In genomic region chrX:69186651-69187050, GRCh38 we compare ENCODE assay signal across 38 cellular contexts.
"Had no signal": no experiment of that assay in that cellular context is flagged by ENCODE, and none has a peak within 500 bp of the region (broad histone marks: within the 10 kb centered on the region; RNA-seq: fewer than 3 reads in every experiment).

No MANE protein-coding gene starts in this region.

- H3K27ac Mint-ChIP-seq: activated B cell treated with CpG ODN at 0.5 μM for 24 hours; activated CD4-positive, alpha-beta memory T cell treated with anti-CD3 and anti-CD28 coated beads for 36 hours; activated CD4-positive, alpha-beta T cell treated with anti-CD3 and anti-CD28 coated beads, Interleukin-2, amount 10 ng/mL, durations not matched to agents 24 days and 14 days; activated CD8-positive, alpha-beta T cell treated with anti-CD3 and anti-CD28 coated beads for 36 hours; activated naive CD4-positive, alpha-beta T cell treated with anti-CD3 and anti-CD28 coated beads for 36 hours; activated naive CD4-positive, alpha-beta T cell treated with anti-CD3 and anti-CD28 coated beads, Interleukin-2, amount 50 U/mL, for 72 hours; activated naive CD8-positive, alpha-beta T cell treated with anti-CD3 and anti-CD28 coated beads for 36 hours; activated T-cell treated with anti-CD3 and anti-CD28 coated beads, Interleukin-2, amount 50 U/mL, for 72 hours; activated T-helper 1 cell treated with anti-CD3 and anti-CD28 coated beads, Interleukin-12 subunit alpha, Interleukin-12 subunit beta, Interleukin-2, Interleukin-4 antibody, amounts not matched to agents 30 ng/mL and 10 ng/mL and 1 ng/mL, durations not matched to agents 14 hours and 24 hours and 36 hours; activated T-helper 17 cell treated with anti-CD3 and anti-CD28 coated beads, Interleukin-2, amount 50 U/mL, for 72 hours; T-helper 1 cell treated with Interleukin-12 subunit alpha and Interleukin-12 subunit beta and Interleukin-4 antibody, amounts not matched to agents 30 μg/mL and 1 μg/mL, for 36 hours; T-helper 2 cell treated with Interferon-gamma antibody and Interleukin-4, amounts not matched to agents 5 μg/mL and 100 μg/mL, for 36 hours had no signal

- H3K4me3 Mint-ChIP-seq: activated B cell treated with CpG ODN at 0.5 μM for 24 hours; activated CD4-positive, alpha-beta memory T cell treated with anti-CD3 and anti-CD28 coated beads for 36 hours; activated CD4-positive, alpha-beta T cell treated with anti-CD3 and anti-CD28 coated beads, Interleukin-2, amount 10 ng/mL, durations not matched to agents 24 days and 14 days; activated CD8-positive, alpha-beta T cell treated with anti-CD3 and anti-CD28 coated beads for 36 hours; activated naive CD4-positive, alpha-beta T cell treated with anti-CD3 and anti-CD28 coated beads for 36 hours; activated naive CD8-positive, alpha-beta T cell treated with anti-CD3 and anti-CD28 coated beads for 36 hours; activated T-cell treated with anti-CD3 and anti-CD28 coated beads, Interleukin-2, amount 50 U/mL, for 4 hours; activated T-cell treated with anti-CD3 and anti-CD28 coated beads, Interleukin-2, amount 50 U/mL, for 72 hours; activated T-helper 1 cell treated with anti-CD3 and anti-CD28 coated beads, Interleukin-12 subunit alpha, Interleukin-12 subunit beta, Interleukin-2, Interleukin-4 antibody, amounts not matched to agents 30 ng/mL and 10 ng/mL and 1 ng/mL, durations not matched to agents 14 hours and 24 hours and 36 hours; activated T-helper 17 cell treated with anti-CD3 and anti-CD28 coated beads, Interleukin-2, amount 50 U/mL, for 72 hours; central memory CD8-positive, alpha-beta T cell; T-helper 1 cell treated with Interleukin-12 subunit alpha and Interleukin-12 subunit beta and Interleukin-4 antibody, amounts not matched to agents 30 μg/mL and 1 μg/mL, for 36 hours; T-helper 2 cell treated with Interferon-gamma antibody and Interleukin-4, amounts not matched to agents 5 μg/mL and 100 μg/mL, for 36 hours had no signal

- H3K9me3 Mint-ChIP-seq: activated B cell treated with CpG ODN at 0.5 μM for 24 hours; activated CD4-positive, alpha-beta memory T cell treated with anti-CD3 and anti-CD28 coated beads for 36 hours; activated CD4-positive, alpha-beta T cell treated with anti-CD3 and anti-CD28 coated beads, Interleukin-2, amount 10 ng/mL, durations not matched to agents 24 days and 14 days; activated CD8-positive, alpha-beta T cell treated with anti-CD3 and anti-CD28 coated beads for 36 hours; activated naive CD4-positive, alpha-beta T cell treated with anti-CD3 and anti-CD28 coated beads for 36 hours; activated naive CD4-positive, alpha-beta T cell treated with anti-CD3 and anti-CD28 coated beads, Interleukin-2, amount 50 U/mL, for 72 hours; activated naive CD8-positive, alpha-beta T cell treated with anti-CD3 and anti-CD28 coated beads for 36 hours; activated T-cell treated with anti-CD3 and anti-CD28 coated beads, Interleukin-2, amount 50 U/mL, for 4 hours; activated T-cell treated with anti-CD3 and anti-CD28 coated beads, Interleukin-2, amount 50 U/mL, for 72 hours; activated T-helper 1 cell treated with anti-CD3 and anti-CD28 coated beads, Interleukin-12 subunit alpha, Interleukin-12 subunit beta, Interleukin-2, Interleukin-4 antibody, amounts not matched to agents 30 ng/mL and 10 ng/mL and 1 ng/mL, durations not matched to agents 14 hours and 24 hours and 36 hours; activated T-helper 17 cell treated with anti-CD3 and anti-CD28 coated beads, Interleukin-2, amount 50 U/mL, for 72 hours; central memory CD8-positive, alpha-beta T cell; T-helper 1 cell treated with Interleukin-12 subunit alpha and Interleukin-12 subunit beta and Interleukin-4 antibody, amounts not matched to agents 30 μg/mL and 1 μg/mL, for 36 hours; T-helper 2 cell treated with Interferon-gamma antibody and Interleukin-4, amounts not matched to agents 5 μg/mL and 100 μg/mL, for 36 hours had no signal

- H3K27me3 Mint-ChIP-seq: activated B cell treated with CpG ODN at 0.5 μM for 24 hours; activated CD4-positive, alpha-beta memory T cell treated with anti-CD3 and anti-CD28 coated beads for 36 hours; activated CD8-positive, alpha-beta T cell treated with anti-CD3 and anti-CD28 coated beads for 36 hours; activated naive CD8-positive, alpha-beta T cell treated with anti-CD3 and anti-CD28 coated beads for 36 hours; activated T-helper 17 cell treated with anti-CD3 and anti-CD28 coated beads, Interleukin-2, amount 50 U/mL, for 72 hours; central memory CD8-positive, alpha-beta T cell had no signal

- H3K4me1 Mint-ChIP-seq: activated B cell treated with CpG ODN at 0.5 μM for 24 hours; activated CD4-positive, alpha-beta T cell treated with anti-CD3 and anti-CD28 coated beads, Interleukin-2, amount 10 ng/mL, durations not matched to agents 24 days and 14 days; activated naive CD8-positive, alpha-beta T cell treated with anti-CD3 and anti-CD28 coated beads for 36 hours; activated T-helper 17 cell treated with anti-CD3 and anti-CD28 coated beads, Interleukin-2, amount 50 U/mL, for 72 hours; central memory CD8-positive, alpha-beta T cell had no signal

- H3K27ac ChIP-seq: adrenal gland, body of pancreas, brain microvascular endothelial cell, breast epithelium, VCaP had no signal

- DNase-seq: activated B cell treated with CpG ODN at 0.5 μM for 24 hours; activated CD4-positive, alpha-beta memory T cell treated with anti-CD3 and anti-CD28 coated beads for 36 hours; activated CD4-positive, alpha-beta T cell treated with anti-CD3 and anti-CD28 coated beads for 4 hours; activated CD4-positive, alpha-beta T cell treated with anti-CD3 and anti-CD28 coated beads, Interleukin-2, amount 10 ng/mL, durations not matched to agents 24 days and 14 days; activated CD4-positive, alpha-beta T cell treated with anti-CD3 and anti-CD28 coated beads, Interleukin-2, amount 50 U/mL, for 1 hour; activated CD4-positive, alpha-beta T cell treated with anti-CD3 and anti-CD28 coated beads, Interleukin-2, amount 50 U/mL, for 4 hours; activated CD4-positive, CD25-positive, alpha-beta regulatory T cell treated with anti-CD3 and anti-CD28 coated beads, Interleukin-2, amount 50 U/mL, for 72 hours; activated CD8-positive, alpha-beta memory T cell treated with anti-CD3 and anti-CD28 coated beads, Interleukin-2, amount 50 U/mL, for 4 hours; activated CD8-positive, alpha-beta T cell treated with anti-CD3 and anti-CD28 coated beads for 36 hours; activated effector memory CD4-positive, alpha-beta T cell treated with anti-CD3 and anti-CD28 coated beads, Interleukin-2, amount 50 U/mL, for 16 hours; activated gamma-delta T cell treated with Interleukin-2 at 50 U/mL for 16 hours; activated naive CD4-positive, alpha-beta T cell; activated naive CD4-positive, alpha-beta T cell treated with anti-CD3 and anti-CD28 coated beads for 36 hours; activated naive CD4-positive, alpha-beta T cell treated with anti-CD3 and anti-CD28 coated beads, Interleukin-2, amount 50 U/mL, for 16 hours; activated naive CD8-positive, alpha-beta T cell treated with anti-CD3 and anti-CD28 coated beads for 36 hours; activated T-cell treated with anti-CD3 and anti-CD28 coated beads for 4 hours; activated T-cell treated with anti-CD3 and anti-CD28 coated beads, Interleukin-2, amount 50 U/mL, for 1 hour; activated T-cell treated with anti-CD3 and anti-CD28 coated beads, Interleukin-2, amount 50 U/mL, for 4 hours; activated T-cell treated with anti-CD3 and anti-CD28 coated beads, Interleukin-2, amount 50 U/mL, for 72 hours; adrenal gland; amniotic stem cell; aorta; body of pancreas; brain microvascular endothelial cell; caudate nucleus; cerebellar nuclear complex; SW 1271; T-helper 1 cell; T-helper 2 cell; T-helper 9 cell had no signal

- H3K36me3 Mint-ChIP-seq: activated CD4-positive, alpha-beta memory T cell treated with anti-CD3 and anti-CD28 coated beads for 36 hours; activated naive CD4-positive, alpha-beta T cell treated with anti-CD3 and anti-CD28 coated beads, Interleukin-2, amount 50 U/mL, for 72 hours; activated naive CD8-positive, alpha-beta T cell treated with anti-CD3 and anti-CD28 coated beads for 36 hours had no signal

- H3K4me3 ChIP-seq: adrenal gland, body of pancreas, breast epithelium had no signal

- ATAC-seq: activated CD8-positive, alpha-beta T cell treated with anti-CD3 and anti-CD28 coated beads for 36 hours; activated naive CD4-positive, alpha-beta T cell treated with anti-CD3 and anti-CD28 coated beads, Interleukin-2, amount 50 U/mL, for 72 hours; activated T-cell treated with anti-CD3 and anti-CD28 coated beads, Interleukin-2, amount 50 U/mL, for 4 hours; activated T-cell treated with anti-CD3 and anti-CD28 coated beads, Interleukin-2, amount 50 U/mL, for 72 hours; activated T-helper 17 cell treated with anti-CD3 and anti-CD28 coated beads, Interleukin-2, amount 50 U/mL, for 72 hours; body of pancreas had no signal
